ENCODE assay signal across 21 cellular contexts in the genomic region with DNA sequence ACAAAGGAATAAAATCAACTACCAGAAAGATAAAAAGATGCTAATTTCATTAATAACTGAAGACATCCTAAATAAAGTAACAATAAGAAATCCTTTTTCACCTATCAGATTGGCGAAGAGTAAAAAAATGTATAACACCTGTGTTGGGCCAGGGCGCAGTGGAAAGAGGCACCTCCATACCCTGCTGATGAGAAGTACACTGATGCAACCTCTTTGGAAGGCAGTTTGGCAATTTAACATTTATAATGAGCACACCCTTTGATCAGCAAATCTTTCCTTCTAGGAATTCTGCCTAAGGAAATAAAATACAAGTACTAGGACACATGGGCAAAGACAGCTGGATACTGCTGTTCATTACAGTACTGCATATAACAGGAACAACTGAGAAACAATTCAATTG.
"Had no signal": no experiment of that assay in that cellular context is flagged by ENCODE, and none has a peak within 500 bp of the region (broad histone marks: within the 10 kb centered on the region; RNA-seq: fewer than 3 reads in every experiment).

No MANE protein-coding gene starts in this region.

- H3K4me3 ChIP-seq: ascending aorta, esophagus squamous epithelium, psoas muscle, smooth muscle cell had no signal

- FAIRE-seq: bronchial epithelial cell, islet of Langerhans had no signal

- H3K27ac Mint-ChIP-seq: naive B cell; stimulated activated naive CD8-positive, alpha-beta T cell treated with anti-CD3 and anti-CD28 coated beads, Interleukin-15, amount 100 ng/mL, for 72 hours; T-helper 1 cell treated with Interleukin-12 subunit alpha and Interleukin-12 subunit beta and Interleukin-4 antibody, amounts not matched to agents 30 μg/mL and 1 μg/mL, for 36 hours; type B pancreatic cell had no signal

- H3K4me2 ChIP-seq: smooth muscle cell had no signal

- H3K27me3 ChIP-seq: ascending aorta, esophagus squamous epithelium had no signal

- H3K9me3 Mint-ChIP-seq: activated T-cell treated with anti-CD3 and anti-CD28 coated beads, Interleukin-2, amount 50 U/mL, for 4 hours; naive B cell; neural crest cell; stimulated activated naive CD8-positive, alpha-beta T cell treated with anti-CD3 and anti-CD28 coated beads, Interleukin-15, amount 100 ng/mL, for 72 hours; T-helper 1 cell treated with Interleukin-12 subunit alpha and Interleukin-12 subunit beta and Interleukin-4 antibody, amounts not matched to agents 30 μg/mL and 1 μg/mL, for 36 hours had no signal

- H3K27me3 Mint-ChIP-seq: type B pancreatic cell had no signal

- H3K4me1 Mint-ChIP-seq: neural crest cell; stimulated activated naive CD8-positive, alpha-beta T cell treated with anti-CD3 and anti-CD28 coated beads, Interleukin-15, amount 100 ng/mL, for 72 hours had no signal

- H3K36me3 Mint-ChIP-seq: naive B cell had no signal

- ATAC-seq: activated CD4-positive, CD25-positive, alpha-beta regulatory T cell treated with anti-CD3 and anti-CD28 coated beads, Interleukin-2, amount 50 U/mL, for 24 hours; activated T-cell treated with anti-CD3 and anti-CD28 coated beads, Interleukin-2, amount 50 U/mL, for 4 hours; right cardiac atrium; stimulated activated naive CD8-positive, alpha-beta T cell treated with anti-CD3 and anti-CD28 coated beads, Interleukin-15, amount 100 ng/mL, for 72 hours had no signal

- H3K27ac ChIP-seq: ascending aorta, psoas muscle had no signal

- H3K36me3 ChIP-seq: ascending aorta had no signal

- DNase-seq: activated CD4-positive, alpha-beta T cell treated with anti-CD3 and anti-CD28 coated beads, Interleukin-2, amount 50 U/mL, for 1 hour; activated CD8-positive, alpha-beta memory T cell treated with anti-CD3 and anti-CD28 coated beads, Interleukin-2, amount 50 U/mL, for 4 hours; activated naive CD4-positive, alpha-beta T cell treated with anti-CD3 and anti-CD28 coated beads, Interleukin-2, amount 50 U/mL, for 16 hours; activated T-cell treated with anti-CD3 and anti-CD28 coated beads, Interleukin-2, amount 50 U/mL, for 4 hours; cerebellar nuclear complex; effector CD4-positive, alpha-beta T cell; esophagus squamous epithelium; hippocampal formation; naive B cell; psoas muscle; right cardiac atrium; stimulated activated CD4-positive, alpha-beta T cell treated with anti-CD3 and anti-CD28 coated beads, Interleukin-4, amount 100 ng/mL, for 1 hour; stimulated activated naive CD8-positive, alpha-beta T cell treated with anti-CD3 and anti-CD28 coated beads, Interleukin-15, amount 100 ng/mL, for 72 hours had no signal

- H3K9me3 ChIP-seq: ascending aorta, esophagus squamous epithelium, psoas muscle had no signal

- H3K4me3 Mint-ChIP-seq: activated T-cell treated with anti-CD3 and anti-CD28 coated beads, Interleukin-2, amount 50 U/mL, for 4 hours; naive B cell; neural crest cell; stimulated activated naive CD8-positive, alpha-beta T cell treated with anti-CD3 and anti-CD28 coated beads, Interleukin-15, amount 100 ng/mL, for 72 hours; T-helper 1 cell treated with Interleukin-12 subunit alpha and Interleukin-12 subunit beta and Interleukin-4 antibody, amounts not matched to agents 30 μg/mL and 1 μg/mL, for 36 hours; type B pancreatic cell had no signal
